In genomic region chr12:4118017-4118510, GRCh38 we compare ENCODE assay signal across 8 cellular contexts.
DNase-seq lines count a peak whose midpoint lies in the region; ATAC-seq and TF ChIP-seq lines count a peak whose summit lies in the region.

No MANE protein-coding gene starts in this region.

- no peaks in the 10 kb centered on the region for H3K36me3 Mint-ChIP-seq in activated naive CD4-positive, alpha-beta T cell treated with anti-CD3 and anti-CD28 coated beads for 36 hours (ENCODE audit: low read depth)

- no peaks in the 10 kb centered on the region for H3K9me3 ChIP-seq in BE2C

- CTCF ChIA-PET in activated naive CD4-positive, alpha-beta T cell treated with anti-CD3 and anti-CD28 coated beads for 36 hours (lab: Charles Lee): interaction anchor here (0.5 to 3.4 kb wide), 10 partner anchors 11 to 1950 kb away, joined by 3 to 33 read pairs (median 4); no protein-coding TSS in a partner anchor

- H3K27me3 Mint-ChIP-seq in activated naive CD4-positive, alpha-beta T cell treated with anti-CD3 and anti-CD28 coated beads for 36 hours (ENCODE audit: low read depth): no peaks in the 10 kb centered on the region

- no peaks in the 10 kb centered on the region for H3K36me3 ChIP-seq in BE2C

- no peak overlapping the region for H3K4me3 ChIP-seq in BE2C (ENCODE audit: low read depth, low read length)

- intact Hi-C loops in activated naive CD4-positive, alpha-beta T cell treated with anti-CD3 and anti-CD28 coated beads for 36 hours (cut with micrococcal nuclease): loop anchor here (2.0 to 5.0 kb wide), 3 partner anchors 53 to 389 kb away; no protein-coding TSS in a partner anchor

- ATAC-seq in HG02884 (IDR thresholded peaks at IDR 0.05; ENCODE audit: unreplicated experiment) (peak; percentile 59), esophagus mucosa (peak; percentile 66)

- no peak for DNase-seq in activated naive CD4-positive, alpha-beta T cell treated with anti-CD3 and anti-CD28 coated beads for 36 hours
- no peak for DNase-seq in activated naive CD4-positive, alpha-beta T cell treated with Interleukin-2 at 50 U/mL for 16 hours
- DNase-seq in putamen (ENCODE audit: low spot score): peak; percentile 34
- DNase-seq in D341Med (ENCODE audit: low spot score): no peak
- DNase-seq in BE2C: no peak

- H3K27me3 ChIP-seq in BE2C: peaks cover 17% of the 10 kb centered on the region

- H3K4me1 Mint-ChIP-seq in activated naive CD4-positive, alpha-beta T cell treated with anti-CD3 and anti-CD28 coated beads for 36 hours (ENCODE audit: low read depth): peaks cover 61% of the 10 kb centered on the region

- TF ChIP-seq CTCF in BE2C (IDR thresholded peaks at IDR 0.05; ENCODE audit: low read depth, low read length): no peak

- peak overlapping the region; percentile 58 for H3K4me3 Mint-ChIP-seq in activated naive CD4-positive, alpha-beta T cell treated with anti-CD3 and anti-CD28 coated beads for 36 hours

- H3K9me3 Mint-ChIP-seq in activated naive CD4-positive, alpha-beta T cell treated with anti-CD3 and anti-CD28 coated beads for 36 hours: no peaks in the 10 kb centered on the region

- H3K4me1 ChIP-seq in BE2C: no peaks in the 10 kb centered on the region

- peak overlapping the region; percentile 96 for H3K27ac Mint-ChIP-seq in activated naive CD4-positive, alpha-beta T cell treated with anti-CD3 and anti-CD28 coated beads for 36 hours

TF ChIP-seq in PFSK-1, 5 proteins besides CTCF, POLR2A, EP300 and RAD21:
- TF ChIP-seq REST (IDR thresholded peaks at IDR 0.05; ENCODE audit: insufficient read depth in 1 of 2, low read depth in 2 of 2, low read length in 2 of 2) (peak in 1 of 2 experiments; percentile 50; a peak in 1 of 4 replicates), FOXP2 (optimal IDR thresholded peaks at IDR 0.05; ENCODE audit: borderline replicate concordance, extremely low read depth, extremely low read length, insufficient read depth) (peak; percentile 61), TAF1 (IDR thresholded peaks at IDR 0.05; ENCODE audit: borderline replicate concordance, insufficient read depth, low read length) (0 out of 2 replicates have a peak, but pooled peaks have one; percentile 35), POLR2AphosphoS5 (IDR thresholded peaks at IDR 0.05; ENCODE audit: low read depth, low read length) (peak; percentile 84; the same call in 1 of the 2 replicates), SIN3A (IDR thresholded peaks at IDR 0.05; ENCODE audit: borderline replicate concordance, insufficient read depth, low read length) (peak; percentile 98; the same call in 1 of the 2 replicates)
